In genomic region chr9:134987376-134987775, GRCh38 we compare ENCODE assay signal across 30 cellular contexts.
"Had no signal": no experiment of that assay in that cellular context is flagged by ENCODE, and none has a peak within 500 bp of the region (broad histone marks: within the 10 kb centered on the region; RNA-seq: fewer than 3 reads in every experiment).

No MANE protein-coding gene starts in this region.

- H3K27ac ChIP-seq: brain microvascular endothelial cell, epithelial cell of prostate, esophagus squamous epithelium, gastroesophageal sphincter had no signal

- H3K27me3 ChIP-seq: brain microvascular endothelial cell had no signal

- H3K4me3 Mint-ChIP-seq: activated CD4-positive, alpha-beta memory T cell treated with anti-CD3 and anti-CD28 coated beads, Interleukin-2, amount 10 ng/mL, durations not matched to agents 7 days and 5 days; activated CD4-positive, alpha-beta T cell treated with anti-CD3 and anti-CD28 coated beads, Interleukin-2, amount 10 ng/mL, durations not matched to agents 7 days and 5 days; activated naive CD8-positive, alpha-beta T cell; activated T-cell treated with anti-CD3 and anti-CD28 coated beads, Interleukin-2, amount 50 U/mL, for 24 hours; activated T-cell treated with anti-CD3 and anti-CD28 coated beads, Interleukin-2, amount 50 U/mL, for 72 hours; effector memory CD8-positive, alpha-beta T cell; T-helper 17 cell; T-helper 2 cell treated with Interferon-gamma antibody and Interleukin-4, amounts not matched to agents 5 μg/mL and 100 μg/mL, for 36 hours had no signal

- H3K4me3 ChIP-seq: esophagus squamous epithelium, gastroesophageal sphincter had no signal

- DNase-seq: activated CD4-positive, alpha-beta memory T cell treated with anti-CD3 and anti-CD28 coated beads, Interleukin-2, amount 10 ng/mL, durations not matched to agents 7 days and 5 days; activated CD4-positive, alpha-beta T cell treated with anti-CD3 and anti-CD28 coated beads for 1 hour; activated CD4-positive, alpha-beta T cell treated with anti-CD3 and anti-CD28 coated beads for 4 hours; activated CD4-positive, alpha-beta T cell treated with anti-CD3 and anti-CD28 coated beads, Interleukin-2, amount 10 ng/mL, durations not matched to agents 7 days and 5 days; activated CD4-positive, alpha-beta T cell treated with anti-CD3 and anti-CD28 coated beads, Interleukin-2, amount 50 U/mL, for 4 hours; activated CD4-positive, CD25-positive, alpha-beta regulatory T cell; activated CD8-positive, alpha-beta memory T cell treated with anti-CD3 and anti-CD28 coated beads, Interleukin-2, amount 50 U/mL, for 48 hours; activated gamma-delta T cell; activated naive CD4-positive, alpha-beta T cell; activated naive CD4-positive, alpha-beta T cell treated with anti-CD3 and anti-CD28 coated beads, Interleukin-2, amount 50 U/mL, for 16 hours; activated T-cell treated with anti-CD3 and anti-CD28 coated beads for 4 hours; activated T-cell treated with anti-CD3 and anti-CD28 coated beads, Interleukin-2, amount 50 U/mL, for 24 hours; activated T-cell treated with anti-CD3 and anti-CD28 coated beads, Interleukin-2, amount 50 U/mL, for 72 hours; amniotic stem cell; anterior cingulate cortex; brain microvascular endothelial cell; caudate nucleus; cortex of kidney; dermis blood vessel endothelial cell; effector CD4-positive, alpha-beta T cell; effector memory CD8-positive, alpha-beta T cell; esophagus squamous epithelium; foreskin melanocyte; T-helper 1 cell; T-helper 17 cell; T1000 had no signal

- H3K4me1 ChIP-seq: gastroesophageal sphincter had no signal

- H3K4me1 Mint-ChIP-seq: activated CD4-positive, alpha-beta memory T cell treated with anti-CD3 and anti-CD28 coated beads, Interleukin-2, amount 10 ng/mL, durations not matched to agents 7 days and 5 days; activated CD4-positive, alpha-beta T cell treated with anti-CD3 and anti-CD28 coated beads, Interleukin-2, amount 10 ng/mL, durations not matched to agents 7 days and 5 days; T-helper 17 cell had no signal

- H3K27ac Mint-ChIP-seq: activated CD4-positive, alpha-beta memory T cell treated with anti-CD3 and anti-CD28 coated beads, Interleukin-2, amount 10 ng/mL, durations not matched to agents 7 days and 5 days; activated CD4-positive, alpha-beta T cell treated with anti-CD3 and anti-CD28 coated beads, Interleukin-2, amount 10 ng/mL, durations not matched to agents 7 days and 5 days; activated naive CD8-positive, alpha-beta T cell; activated T-cell treated with anti-CD3 and anti-CD28 coated beads, Interleukin-2, amount 50 U/mL, for 24 hours; activated T-cell treated with anti-CD3 and anti-CD28 coated beads, Interleukin-2, amount 50 U/mL, for 72 hours; effector memory CD8-positive, alpha-beta T cell; T-helper 17 cell; T-helper 2 cell treated with Interferon-gamma antibody and Interleukin-4, amounts not matched to agents 5 μg/mL and 100 μg/mL, for 36 hours had no signal

- ATAC-seq: activated T-cell treated with anti-CD3 and anti-CD28 coated beads, Interleukin-2, amount 50 U/mL, for 72 hours; effector memory CD8-positive, alpha-beta T cell; gastroesophageal sphincter; T-helper 17 cell had no signal

- H3K36me3 ChIP-seq: brain microvascular endothelial cell, esophagus squamous epithelium, gastroesophageal sphincter had no signal

- H3K27me3 Mint-ChIP-seq: activated CD4-positive, alpha-beta memory T cell treated with anti-CD3 and anti-CD28 coated beads, Interleukin-2, amount 10 ng/mL, durations not matched to agents 7 days and 5 days; activated CD4-positive, alpha-beta T cell treated with anti-CD3 and anti-CD28 coated beads, Interleukin-2, amount 10 ng/mL, durations not matched to agents 7 days and 5 days had no signal
